21 cellular contexts compared by ENCODE assay signal in the genomic region with DNA sequence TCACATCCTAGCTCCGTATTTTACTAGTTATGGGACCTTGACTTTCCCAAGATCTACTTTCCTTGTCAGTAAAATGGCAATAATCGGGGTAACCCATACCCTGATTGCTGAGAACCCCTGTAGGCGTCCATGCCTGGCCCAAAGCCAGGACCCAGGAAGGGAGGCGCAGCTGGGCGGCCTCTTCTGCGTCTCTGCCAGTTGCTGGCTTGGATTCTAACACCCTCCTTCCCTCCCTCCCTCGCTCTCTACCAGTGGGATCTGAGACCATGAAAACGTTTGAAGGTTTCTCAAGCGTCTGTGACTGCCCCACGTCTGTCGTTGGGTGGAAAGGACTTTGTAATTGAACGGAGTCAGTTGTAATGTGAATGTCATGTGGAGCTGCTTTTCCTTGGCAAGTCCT. TPM values are rescaled to one million over a fixed set of nuclear protein-coding genes. Genes with fewer than 3 reads are reported as not detected.
"Had no signal": no experiment of that assay in that cellular context is flagged by ENCODE, and none has a peak within 500 bp of the region (broad histone marks: within the 10 kb centered on the region; RNA-seq: fewer than 3 reads in every experiment).

No MANE protein-coding gene starts in this region.

- H3K4me3 ChIP-seq: MG63 had no signal

- H3K36me3 ChIP-seq: MG63 had no signal

- H3K27me3 ChIP-seq: MG63 had no signal

- H3K9me3 ChIP-seq: MG63, SK-N-SH had no signal

- DNase-seq: Karpas-422, KG1, MG63, NCI-H1092, NCI-H1105 treated with DMSO at 0.1 percent for 48 hours, NCI-H1417 treated with DMSO at 0.1 percent for 48 hours, NCI-H146, NCI-H1694 treated with DMSO at 0.1 percent for 48 hours, NCI-H1930, NCI-H2081, NCI-H2107, NCI-H226, NCI-H446, NCI-H510A, NCI-H524 treated with DMSO at 0.1 percent for 48 hours, NCI-H69, NCI-H774, RPMI8226, SHP77, SK-N-SH had no signal

RNA-seq across cellular contexts. Expression of a gene that starts 47.7 kb away (rescaled TPM):
- total RNA-seq: HT-29 had no signal
